Comparison of ENCODE assay signal across 23 cellular contexts in genomic region chr10:5606321-5606720, GRCh38.
"Had no signal": no experiment of that assay in that cellular context is flagged by ENCODE, and none has a peak within 500 bp of the region (broad histone marks: within the 10 kb centered on the region; RNA-seq: fewer than 3 reads in every experiment).

No MANE protein-coding gene starts in this region.

- H3K9me3 Mint-ChIP-seq: central memory CD8-positive, alpha-beta T cell; neural crest cell; stimulated activated naive CD8-positive, alpha-beta T cell treated with anti-CD3 and anti-CD28 coated beads, Interleukin-15, amount 100 ng/mL, for 72 hours had no signal

- H3K9me3 ChIP-seq: left ventricle myocardium inferior, pancreas, testis had no signal

- H3K4me1 Mint-ChIP-seq: central memory CD8-positive, alpha-beta T cell; stimulated activated naive CD8-positive, alpha-beta T cell treated with anti-CD3 and anti-CD28 coated beads, Interleukin-15, amount 100 ng/mL, for 72 hours had no signal

- H3K27ac ChIP-seq: heart left ventricle, left ventricle myocardium inferior, pancreas, testis, tibial nerve had no signal

- H3K36me3 Mint-ChIP-seq: naive thymus-derived CD4-positive, alpha-beta T cell; stimulated activated naive B cell treated with anti-CD40 and anti-IgM and Interleukin-4, amounts not matched to agents 10 μg/mL and 1 μg/mL and 100 μg/mL, for 72 hours had no signal

- H3K4me3 Mint-ChIP-seq: central memory CD8-positive, alpha-beta T cell; neural crest cell; stimulated activated naive B cell treated with anti-CD40 and anti-IgM and Interleukin-4, amounts not matched to agents 10 μg/mL and 1 μg/mL and 100 μg/mL, for 72 hours; stimulated activated naive CD8-positive, alpha-beta T cell treated with anti-CD3 and anti-CD28 coated beads, Interleukin-15, amount 100 ng/mL, for 72 hours had no signal

- H3K4me3 ChIP-seq: heart left ventricle, left ventricle myocardium inferior, lung, pancreas, testis, tibial nerve had no signal

- ATAC-seq: esophagus mucosa, heart left ventricle, left cardiac atrium, pancreas, sciatic nerve had no signal

- H3K36me3 ChIP-seq: heart left ventricle, left ventricle myocardium inferior, pancreas, tibial nerve had no signal

- DNase-seq: effector memory CD4-positive, alpha-beta T cell; heart left ventricle; hypothalamus; islet precursor cell; left cardiac atrium; left ventricle myocardium inferior; mesenchymal stem cell; nucleus accumbens; pancreas; stimulated activated CD4-positive, alpha-beta T cell treated with anti-CD3 and anti-CD28 coated beads, Interleukin-2, amount 100 ng/mL, for 24 hours; stimulated activated CD4-positive, alpha-beta T cell treated with anti-CD3 and anti-CD28 coated beads, Interleukin-4, amount 100 ng/mL, for 4 hours; stimulated activated naive B cell treated with anti-CD40 and anti-IgM and Interleukin-4, amounts not matched to agents 10 μg/mL and 1 μg/mL and 100 μg/mL, for 72 hours; stimulated activated naive CD8-positive, alpha-beta T cell treated with anti-CD3 and anti-CD28 coated beads, Interleukin-15, amount 100 ng/mL, for 72 hours; testis had no signal

- FAIRE-seq: endometrium, frontal cortex, pancreas had no signal

- H3K27ac Mint-ChIP-seq: stimulated activated naive B cell treated with anti-CD40 and anti-IgM and Interleukin-4, amounts not matched to agents 10 μg/mL and 1 μg/mL and 100 μg/mL, for 72 hours; stimulated activated naive CD8-positive, alpha-beta T cell treated with anti-CD3 and anti-CD28 coated beads, Interleukin-15, amount 100 ng/mL, for 72 hours had no signal

- H3K4me1 ChIP-seq: left ventricle myocardium inferior, testis had no signal

- H3K27me3 ChIP-seq: pancreas, testis, tibial nerve had no signal
